In the genomic region with DNA sequence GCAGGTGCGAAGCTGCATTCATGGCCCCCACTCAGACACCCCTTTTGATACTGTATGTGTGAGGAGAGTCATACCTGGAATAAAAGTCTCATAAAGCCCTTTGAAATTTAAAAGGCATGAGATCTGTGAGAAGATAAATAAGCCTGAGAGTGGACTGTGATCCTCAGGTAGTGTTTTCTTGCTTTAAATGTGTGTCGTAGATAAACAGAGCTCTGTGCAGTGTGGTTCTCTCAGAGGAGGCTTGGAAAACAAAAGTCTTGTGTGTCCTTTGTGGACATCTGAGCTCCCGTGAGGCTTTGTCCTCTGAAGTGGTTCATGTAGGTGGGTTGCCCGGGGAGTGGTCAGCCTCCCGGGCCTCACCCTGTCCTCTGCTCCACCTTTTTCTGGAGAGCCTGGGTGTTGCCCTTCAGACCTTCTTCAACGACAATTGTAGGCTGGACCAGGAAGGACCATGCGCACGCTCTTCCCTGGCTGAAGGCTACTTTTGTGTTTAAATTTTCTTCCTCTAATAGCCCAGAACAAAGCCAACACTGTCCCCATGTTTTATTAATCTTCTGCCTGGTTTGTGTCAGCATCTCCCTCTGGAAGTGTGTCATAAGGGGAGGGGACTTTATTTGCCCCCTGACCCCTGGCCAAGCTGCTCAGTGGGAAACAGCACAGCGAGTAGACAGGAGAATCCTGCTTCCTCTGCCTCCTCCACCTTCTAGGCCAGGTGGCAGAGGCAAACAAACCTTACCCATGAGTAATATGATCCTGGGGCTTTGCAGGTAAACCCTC, we compare ENCODE assay signal across 8 cellular contexts.
DNase-seq lines count a peak whose midpoint lies in the region; ATAC-seq, FAIRE-seq and TF ChIP-seq lines count a peak whose summit lies in the region.

No MANE protein-coding gene starts in this region.

- H3K4me3 Mint-ChIP-seq in Calu3 (ENCODE audit: low read depth, unreplicated experiment) (peak overlapping the region; percentile 51), astrocyte (ENCODE audit: unreplicated experiment) (peak overlapping the region; percentile 66), neural progenitor cell (peak overlapping the region; percentile 68)
- peak overlapping the region in 2 of 7 donors; percentile 21 to 26 for H3K4me3 Mint-ChIP-seq in CD8-positive, alpha-beta memory T cell

- H3K9me3 ChIP-seq in astrocyte (ENCODE audit: insufficient read depth, low read depth, low read length) = no peaks in the 10 kb centered on the region
- H3K9me3 ChIP-seq in neural progenitor cell (ENCODE audit: low read depth) = no peaks in the 10 kb centered on the region
- H3K9me3 ChIP-seq in esophagus squamous epithelium = no peaks in the 10 kb centered on the region
- no peaks in the 10 kb centered on the region for H3K9me3 ChIP-seq in CD8-positive, alpha-beta memory T cell (ENCODE audit: low read length)

- peak; percentile 75 for DNase-seq in Calu3
- peak; percentile 39 for DNase-seq in NCI-H1105 treated with DMSO at 0.1 percent for 48 hours (lab: John Stamatoyannopoulos, UW)
- no peak for DNase-seq in astrocyte (ENCODE audit: low read depth)
- DNase-seq in neural progenitor cell (ENCODE audit: low spot score) = peak; percentile 47
- DNase-seq in esophagus squamous epithelium (lab: John Stamatoyannopoulos, UW) = no peak
- no peak for DNase-seq in CD8-positive, alpha-beta memory T cell
- no peak for DNase-seq in HK-2 (ENCODE audit: unreplicated experiment)

- no peaks in the 10 kb centered on the region for H3K27me3 Mint-ChIP-seq in Calu3 (ENCODE audit: unreplicated experiment)
- H3K27me3 Mint-ChIP-seq in astrocyte (ENCODE audit: low read depth, unreplicated experiment) = no peaks in the 10 kb centered on the region
- H3K27me3 Mint-ChIP-seq in neural progenitor cell (ENCODE audit: insufficient read depth, low read depth) = peaks cover 3% of the 10 kb centered on the region
- no peaks in the 10 kb centered on the region for H3K27me3 Mint-ChIP-seq in CD8-positive, alpha-beta memory T cell

- peaks cover 61% of the 10 kb centered on the region for H3F3A ChIP-seq in neural progenitor cell (ENCODE audit: low read depth)

- H4K20me1 ChIP-seq in astrocyte (ENCODE audit: insufficient read depth, low read length) (no peaks in the 10 kb centered on the region), neural progenitor cell (ENCODE audit: low read depth) (peaks cover 19% of the 10 kb centered on the region)

- H2AFZ ChIP-seq in astrocyte (ENCODE audit: low read depth, low read length) (peak overlapping the region; percentile 25), neural progenitor cell (replicated peaks) (no peak overlapping the region)

- H3K4me1 Mint-ChIP-seq in Calu3 (ENCODE audit: low read depth, unreplicated experiment) (peaks cover 32% of the 10 kb centered on the region), astrocyte (ENCODE audit: low read depth, unreplicated experiment) (peaks cover 26% of the 10 kb centered on the region), neural progenitor cell (peaks cover 84% of the 10 kb centered on the region)
- peaks cover 40 to 63% (median 58%) of the 10 kb centered on the region in 3 donors for H3K4me1 Mint-ChIP-seq in CD8-positive, alpha-beta memory T cell

- peak overlapping the region; percentile 75 for H3K4me2 ChIP-seq in astrocyte (ENCODE audit: low read length)
- H3K4me2 ChIP-seq in neural progenitor cell = peak overlapping the region; percentile 76

- H3K4me1 ChIP-seq in astrocyte (ENCODE audit: insufficient read depth, low read length) = peaks cover 39% of the 10 kb centered on the region
- peaks cover 71% of the 10 kb centered on the region for H3K4me1 ChIP-seq in neural progenitor cell
- H3K4me1 ChIP-seq in esophagus squamous epithelium = peaks cover 0 to 43% (median 3%) of the 10 kb centered on the region in 3 donors
- H3K4me1 ChIP-seq in CD8-positive, alpha-beta memory T cell (ENCODE audit: insufficient read depth, low read length) = peaks cover 6% of the 10 kb centered on the region

- TF ChIP-seq CTCF in Calu3 (IDR thresholded peaks at IDR 0.05; ENCODE audit: unreplicated experiment) (no peak), astrocyte (IDR thresholded peaks at IDR 0.05; ENCODE audit: insufficient read depth, low read depth, low read length) (no peak), neural progenitor cell (IDR thresholded peaks at IDR 0.05) (no peak), esophagus squamous epithelium (IDR thresholded peaks at IDR 0.05) (no peak)

- H3K27ac ChIP-seq in astrocyte (ENCODE audit: low read depth, low read length) (peak overlapping the region; percentile 76), neural progenitor cell (peak overlapping the region; percentile 100), esophagus squamous epithelium (no peak overlapping the region)
- H3K27ac ChIP-seq in CD8-positive, alpha-beta memory T cell (ENCODE audit: low read depth, low read length) = no peak overlapping the region

- BruUV-seq in Calu3 (replicated peaks; lab: Mats Ljungman, UMichigan) = no TSS peak

- 78 to 84% methylated on average over 8 to 9 of the region's 9 CpGs for WGBS in esophagus squamous epithelium, 2 donors

- H3K36me3 Mint-ChIP-seq in Calu3 (ENCODE audit: insufficient read depth, unreplicated experiment) = no peaks in the 10 kb centered on the region
- peaks cover 2% of the 10 kb centered on the region for H3K36me3 Mint-ChIP-seq in astrocyte (ENCODE audit: low read depth, unreplicated experiment)
- peaks cover 23% of the 10 kb centered on the region for H3K36me3 Mint-ChIP-seq in neural progenitor cell
- peaks cover 0 to 39% (median 27%) of the 10 kb centered on the region in 3 donors for H3K36me3 Mint-ChIP-seq in CD8-positive, alpha-beta memory T cell

- H3K4me3 ChIP-seq in astrocyte (ENCODE audit: insufficient read depth, low read depth, low read length) = no peak overlapping the region
- peak overlapping the region; percentile 21 for H3K4me3 ChIP-seq in neural progenitor cell
- no peak overlapping the region for H3K4me3 ChIP-seq in esophagus squamous epithelium
- no peak overlapping the region for H3K4me3 ChIP-seq in CD8-positive, alpha-beta memory T cell (ENCODE audit: low read length)

- no peak for TF ChIP-seq POLR2A in esophagus squamous epithelium (IDR thresholded peaks at IDR 0.05)

- POLR2A ChIA-PET in CD8-positive, alpha-beta memory T cell (lab: Charles Lee) = no interaction called here

- H3K79me2 ChIP-seq in astrocyte (ENCODE audit: insufficient read depth, low read length) (peaks cover 8% of the 10 kb centered on the region), neural progenitor cell (ENCODE audit: low read depth) (peaks cover 81% of the 10 kb centered on the region)

- intact Hi-C loops in Calu3 (cut with micrococcal nuclease; ENCODE audit: unreplicated experiment) = loop anchor here (5.0 kb wide), 1 partner anchor 35 kb away; no protein-coding TSS in a partner anchor
- intact Hi-C loops in esophagus squamous epithelium (cut with DNase I) = no loop called here

- CTCF ChIA-PET in Calu3 (lab: Charles Lee) = interaction anchor here (0.5 to 2.5 kb wide), 4 partner anchors 40 to 164 kb away, joined by 3 to 13 read pairs (median 4); no protein-coding TSS in a partner anchor
- CTCF ChIA-PET in CD8-positive, alpha-beta memory T cell (lab: Charles Lee) = no interaction called here

- H3K9ac ChIP-seq in astrocyte (ENCODE audit: low read length) (peak overlapping the region; percentile 68), neural progenitor cell (peak overlapping the region; percentile 38)

- peak overlapping the region; percentile 97 for H3K27ac Mint-ChIP-seq in Calu3 (ENCODE audit: unreplicated experiment)
- peak overlapping the region; percentile 37 for H3K27ac Mint-ChIP-seq in astrocyte (ENCODE audit: unreplicated experiment)
- H3K27ac Mint-ChIP-seq in neural progenitor cell = peak overlapping the region; percentile 100
- H3K27ac Mint-ChIP-seq in CD8-positive, alpha-beta memory T cell = peak overlapping the region in 1 of 8 donors; percentile 66

- H3K36me3 ChIP-seq in astrocyte (ENCODE audit: insufficient read depth, low read length) (no peaks in the 10 kb centered on the region), neural progenitor cell (no peaks in the 10 kb centered on the region), esophagus squamous epithelium (peaks cover 0 to 21% (median 0%) of the 10 kb centered on the region in 3 donors)
- H3K36me3 ChIP-seq in CD8-positive, alpha-beta memory T cell (ENCODE audit: insufficient read depth, low read length) = no peaks in the 10 kb centered on the region

- FAIRE-seq in astrocyte (lab: Jason Lieb, UNC) = no peak

- no peak for ATAC-seq in GM18511 (IDR thresholded peaks at IDR 0.05; ENCODE audit: unreplicated experiment)

- H3K27me3 ChIP-seq in astrocyte (ENCODE audit: insufficient read depth, low read length) (no peaks in the 10 kb centered on the region), neural progenitor cell (no peaks in the 10 kb centered on the region), esophagus squamous epithelium (no peaks in the 10 kb centered on the region)
- no peaks in the 10 kb centered on the region for H3K27me3 ChIP-seq in CD8-positive, alpha-beta memory T cell (ENCODE audit: insufficient read depth, low read length, poor library complexity, severe bottlenecking)

- H3K9me3 Mint-ChIP-seq in Calu3 (ENCODE audit: low read depth, unreplicated experiment) = no peaks in the 10 kb centered on the region
- H3K9me3 Mint-ChIP-seq in astrocyte (ENCODE audit: unreplicated experiment) = no peaks in the 10 kb centered on the region
- H3K9me3 Mint-ChIP-seq in neural progenitor cell = peaks cover 2% of the 10 kb centered on the region
- H3K9me3 Mint-ChIP-seq in CD8-positive, alpha-beta memory T cell = no peaks in the 10 kb centered on the region

Comparison
In these comparisons a context has a peak if more than half of its experiments do, and no peak if none do; other contexts are left out.
1. DNase-seq: peak in Calu3 (single experiment), NCI-H1105 treated with DMSO at 0.1 percent for 48 hours (single experiment) and neural progenitor cell (single experiment); none in astrocyte (single experiment), esophagus squamous epithelium (single experiment), CD8-positive, alpha-beta memory T cell (0 of 5) and HK-2 (single experiment).
2. H3K27ac ChIP-seq: peak in astrocyte (single experiment) and neural progenitor cell (single experiment); none in esophagus squamous epithelium (0 of 4) and CD8-positive, alpha-beta memory T cell (single experiment).